In genomic region chr6:103826209-103826608, GRCh38 we compare ENCODE assay signal across 9 cellular contexts.
"Had no signal": no experiment of that assay in that cellular context is flagged by ENCODE, and none has a peak within 500 bp of the region (broad histone marks: within the 10 kb centered on the region; RNA-seq: fewer than 3 reads in every experiment).

No MANE protein-coding gene starts in this region.

- H3K27ac Mint-ChIP-seq: GM23338, H9, HFFc6 had no signal

- H3K36me3 ChIP-seq: HAP-1 had no signal

- H3K9me3 ChIP-seq: HAP-1 had no signal

- DNase-seq: GM23248, GOT3, H7, H9, HCEC 1CT, HFFc6 had no signal

- H3K4me1 Mint-ChIP-seq: GM23338, H9 had no signal

- H3K4me3 Mint-ChIP-seq: GM23338, H9, HFFc6 had no signal

- ATAC-seq: GM23338, HCT116 had no signal

- H3K4me1 ChIP-seq: HAP-1 had no signal

- H3K27ac ChIP-seq: GM23248 had no signal

- H3K4me3 ChIP-seq: GM23248, GM23338, HAP-1 had no signal

- H3K9ac ChIP-seq: GM23248 had no signal

- H2AFZ ChIP-seq: GM23248, GM23338 had no signal

- H3K4me2 ChIP-seq: GM23338 had no signal

- H3K9me3 Mint-ChIP-seq: GM23338, H9 had no signal
